In the genomic region with DNA sequence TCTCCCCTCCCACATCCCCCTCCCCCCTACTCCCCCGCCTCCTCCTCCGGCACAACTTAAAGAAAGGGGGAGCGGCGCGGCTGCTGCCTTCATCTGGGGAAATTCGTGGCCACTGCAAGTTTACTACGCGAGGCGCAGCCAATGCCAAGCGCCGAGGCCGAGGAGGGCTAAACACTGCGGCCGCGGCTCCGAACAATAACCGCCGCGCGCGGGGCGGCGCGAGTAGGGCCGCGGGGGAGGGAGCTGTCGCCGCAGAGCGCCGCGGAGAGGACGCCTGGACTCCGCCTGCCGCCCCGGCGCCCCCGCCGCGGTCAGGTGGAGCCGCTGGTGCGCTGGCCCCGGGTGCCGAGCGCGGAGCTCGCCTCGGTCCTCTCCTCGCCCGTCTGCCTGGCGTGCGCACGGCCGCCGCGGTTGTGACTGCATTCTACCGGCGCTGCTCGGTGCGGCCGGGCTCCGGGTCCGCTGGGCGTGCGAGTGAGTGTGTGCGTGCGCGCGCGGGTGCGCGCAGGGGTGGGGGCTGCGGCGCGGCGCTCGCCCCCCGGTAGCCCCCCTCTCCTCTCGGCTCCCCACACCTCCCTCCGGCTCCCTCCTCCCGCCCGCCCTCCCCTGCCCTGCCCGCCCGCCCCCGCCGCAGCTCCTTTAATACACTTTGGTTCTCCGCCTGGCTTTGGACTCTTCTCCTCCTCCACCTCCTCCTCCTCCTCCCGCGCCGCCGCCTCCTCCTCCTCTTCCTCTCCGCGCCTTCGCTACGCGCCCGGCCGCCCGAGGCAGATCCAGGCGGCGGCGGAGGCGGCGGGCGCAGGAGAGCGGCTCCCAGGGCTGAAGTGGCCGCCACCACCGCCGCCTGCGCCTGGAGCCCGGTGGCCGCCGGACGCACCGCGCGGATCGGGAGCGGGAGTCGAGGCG, we compare ENCODE assay signal across 8 cellular contexts. TPM values are rescaled to one million over a fixed set of nuclear protein-coding genes. Genes with fewer than 3 reads are reported as not detected.
A peak's percentile ranks its signal among the peaks of the same experiment; 100 is the strongest.
DNase-seq lines count a peak whose midpoint lies in the region; TF ChIP-seq lines count a peak whose summit lies in the region.

A gene (plus strand): TSS at position 670 of the 906 bp plus-strand sequence. CDS start 281 bp downstream, outside the sequence.

- H3K36me3 ChIP-seq in hepatocyte (replicated peaks; ENCODE audit: insufficient read depth, low read depth) (no peaks in the 10 kb centered on the region), skeletal muscle tissue (ENCODE audit: control insufficient read depth in 3 of 3, insufficient read depth in 3 of 3, low read length in 3 of 3) (no peaks in the 10 kb centered on the region)

- peak; percentile 46 for DNase-seq in activated T-cell treated with anti-CD3 and anti-CD28 coated beads, Interleukin-2, amount 50 U/mL, for 1 hour
- DNase-seq in activated T-cell treated with anti-CD3 and anti-CD28 coated beads for 4 hours (no peak), NCI-H2171 (lab: John Stamatoyannopoulos, UW) (peak; percentile 74), hepatocyte (ENCODE audit: low spot score) (peak; percentile 51), HPDE6-E6E7 (ENCODE audit: extremely low spot score) (no peak)
- no peak for DNase-seq in stimulated activated CD4-positive, alpha-beta T cell treated with anti-CD3 and anti-CD28 coated beads, Interleukin-12 subunit alpha, Interleukin-12 subunit beta, amount 100 ng/mL, for 4 hours

- H4K20me1 ChIP-seq in hepatocyte (ENCODE audit: insufficient read depth, poor library complexity, severe bottlenecking): no peaks in the 10 kb centered on the region

- H3K9me3 ChIP-seq in hepatocyte (ENCODE audit: low read depth) (no peaks in the 10 kb centered on the region), skeletal muscle tissue (ENCODE audit: control insufficient read depth in 3 of 3, low read length in 3 of 3) (peaks cover 0 to 3% (median 2%) of the 10 kb centered on the region in 3 donors)

- H3K27me3 ChIP-seq in hepatocyte (peaks cover 88% of the 10 kb centered on the region), skeletal muscle tissue (ENCODE audit: control insufficient read depth in 3 of 3, insufficient read depth in 3 of 3, low read length in 3 of 3) (peaks cover 79 to 88% (median 84%) of the 10 kb centered on the region in 3 donors)

- no peaks in the 10 kb centered on the region for H3K9me2 ChIP-seq in hepatocyte (replicated peaks; ENCODE audit: insufficient read depth)

- H3K4me3 ChIP-seq in hepatocyte: peak within 1 kb of the TSS; percentile 36
- H3K4me3 ChIP-seq in skeletal muscle tissue (ENCODE audit: low read length in 3 of 3): peak within 1 kb of the TSS in 2 of 3 donors; percentile 57 to 64

- peaks cover 41% of the 10 kb centered on the region for H3K27me3 Mint-ChIP-seq in activated naive CD8-positive, alpha-beta T cell

- H3K27ac ChIP-seq in hepatocyte (no peak within 1 kb of the TSS), skeletal muscle tissue (ENCODE audit: low read depth, low read length) (no peak within 1 kb of the TSS)

- peaks cover 10% of the 10 kb centered on the region for H3K9me3 Mint-ChIP-seq in activated naive CD8-positive, alpha-beta T cell (ENCODE audit: low read depth)

- no peak for TF ChIP-seq CTCF in hepatocyte (IDR thresholded peaks at IDR 0.05; ENCODE audit: poor library complexity)

- no peaks in the 10 kb centered on the region for H3K79me2 ChIP-seq in hepatocyte

- H3K4me1 ChIP-seq in hepatocyte (ENCODE audit: insufficient read depth) (peaks cover 15% of the 10 kb centered on the region), skeletal muscle tissue (ENCODE audit: control insufficient read depth in 3 of 3, insufficient read depth in 3 of 3, low read length in 3 of 3) (peaks cover 7 to 24% (median 16%) of the 10 kb centered on the region in 3 donors)

- peaks cover 7% of the 10 kb centered on the region for H3K36me3 Mint-ChIP-seq in activated naive CD8-positive, alpha-beta T cell

- H3K4me3 Mint-ChIP-seq in activated naive CD8-positive, alpha-beta T cell: peak within 1 kb of the TSS; percentile 50

- peak within 1 kb of the TSS; percentile 96 for H3K4me2 ChIP-seq in hepatocyte

- under 1% methylated on average over 67 of the region's 120 CpGs for WGBS in hepatocyte (ENCODE audit: low lambda C conversion rate, missing lambda C conversion rate)

- H3K27ac Mint-ChIP-seq in activated naive CD8-positive, alpha-beta T cell: no peak within 1 kb of the TSS

- peaks cover 24% of the 10 kb centered on the region for H3K4me1 Mint-ChIP-seq in activated naive CD8-positive, alpha-beta T cell (ENCODE audit: low read depth)

- peak within 1 kb of the TSS in 1 of 3 donors; percentile 8 for H3K9ac ChIP-seq in skeletal muscle tissue (ENCODE audit: low read depth in 1 of 3, low read length in 3 of 3)

- H2AFZ ChIP-seq in hepatocyte: peak within 1 kb of the TSS; percentile 60

RNA-seq across cellular contexts. Expression of the gene that starts here (rescaled TPM):
- total RNA-seq in hepatocyte (0.10 and 0.68 TPM in 2 replicates), skeletal muscle tissue (not detected)
- polyA plus RNA-seq in hepatocyte: 0.15 and 0.21 TPM in 2 replicates

Comparison
In these comparisons a context has a peak if more than half of its experiments do, and no peak if none do; other contexts are left out.
1. DNase-seq: peak in activated T-cell treated with anti-CD3 and anti-CD28 coated beads, Interleukin-2, amount 50 U/mL, for 1 hour (single experiment) and NCI-H2171 (single experiment); none in activated T-cell treated with anti-CD3 and anti-CD28 coated beads for 4 hours (single experiment), stimulated activated CD4-positive, alpha-beta T cell treated with anti-CD3 and anti-CD28 coated beads, Interleukin-12 subunit alpha, Interleukin-12 subunit beta, amount 100 ng/mL, for 4 hours (single experiment) and HPDE6-E6E7 (single experiment).
2. Peak in DNase-seq, H3K4me3 ChIP-seq and H3K4me2 ChIP-seq in hepatocyte; RNA of the gene not detected or under 1 TPM.